In genomic region chr11:65576867-65577755, GRCh38 we compare ENCODE assay signal across 8 cellular contexts. TPM values are rescaled to one million over a fixed set of nuclear protein-coding genes. Genes with fewer than 3 reads are reported as not detected.
DNase-seq lines count a peak whose midpoint lies in the region; ATAC-seq and FAIRE-seq lines count a peak whose summit lies in the region.

No MANE protein-coding gene starts in this region.

- FAIRE-seq in urothelium cell line (lab: Jason Lieb, UNC): peak; percentile 61

- H3K4me3 ChIP-seq in SK-N-MC (peak overlapping the region; percentile 98), mononuclear cell (ENCODE audit: low read length) (peak overlapping the region; percentile 76)

- no peaks in the 10 kb centered on the region for H3K36me3 ChIP-seq in SK-N-MC (ENCODE audit: insufficient read depth, low read length)

- DNase-seq in stimulated activated CD4-positive, alpha-beta T cell treated with anti-CD3 and anti-CD28 coated beads, Interleukin-4, amount 100 ng/mL, for 1 hour: peak; percentile 43
- no peak for DNase-seq in stimulated activated CD4-positive, alpha-beta T cell treated with anti-CD3 and anti-CD28 coated beads, Interleukin-4, amount 100 ng/mL, for 4 hours
- DNase-seq in SK-N-MC (ENCODE audit: low read depth, low spot score) (no peak), dermis blood vessel endothelial cell (peak; percentile 64), urothelium cell line (ENCODE audit: low spot score) (peak; percentile 88), NCI-H1436 (lab: John Stamatoyannopoulos, UW) (no peak)

- H3K27me3 ChIP-seq in mononuclear cell (ENCODE audit: insufficient read depth, low read length): no peaks in the 10 kb centered on the region

- H3K27ac ChIP-seq in SK-N-MC: no peak overlapping the region

- H3K9ac ChIP-seq in SK-N-MC (ENCODE audit: insufficient read length): peak overlapping the region; percentile 82

- peaks cover 57% of the 10 kb centered on the region for H3K4me1 ChIP-seq in mononuclear cell (ENCODE audit: insufficient read depth, low read length)

- no peak for ATAC-seq in HG02763 (IDR thresholded peaks at IDR 0.05; ENCODE audit: unreplicated experiment)

- H3K9me3 ChIP-seq in SK-N-MC (ENCODE audit: low read depth, low read length) (no peaks in the 10 kb centered on the region), mononuclear cell (ENCODE audit: low read depth, low read length) (no peaks in the 10 kb centered on the region)

RNA-seq across cellular contexts. Expression of gene EHBP1L1, which starts 1.3 kb away (rescaled TPM):
- total RNA-seq in dermis blood vessel endothelial cell (15.7 and 15.9 TPM in 2 replicates), mononuclear cell (79.1 TPM)

RNA-seq across cellular contexts. Expression of gene FAM89B, which starts 4.8 kb away (rescaled TPM):
- total RNA-seq in dermis blood vessel endothelial cell (23.3 and 24.8 TPM in 2 replicates), mononuclear cell (18.1 TPM)

RNA-seq across cellular contexts. Expression of gene ZNRD2, which starts 6.8 kb away (rescaled TPM):
- total RNA-seq in dermis blood vessel endothelial cell (38.7 and 47.5 TPM in 2 replicates), mononuclear cell (16.8 TPM)

RNA-seq across cellular contexts. Expression of gene KCNK7, which starts 18.5 kb away (rescaled TPM):
- total RNA-seq in dermis blood vessel endothelial cell (0.14 and 0.17 TPM in 2 replicates), mononuclear cell (1.7 TPM)

RNA-seq across cellular contexts. Expression of gene LTBP3, which starts 19.0 kb away (rescaled TPM):
- total RNA-seq in dermis blood vessel endothelial cell (31.1 and 48.2 TPM in 2 replicates), mononuclear cell (25.6 TPM)

Comparison
In these comparisons a context has a peak if more than half of its experiments do, and no peak if none do; other contexts are left out.
1. DNase-seq: peak in stimulated activated CD4-positive, alpha-beta T cell treated with anti-CD3 and anti-CD28 coated beads, Interleukin-4, amount 100 ng/mL, for 1 hour (single experiment), dermis blood vessel endothelial cell (single experiment) and urothelium cell line (single experiment); none in stimulated activated CD4-positive, alpha-beta T cell treated with anti-CD3 and anti-CD28 coated beads, Interleukin-4, amount 100 ng/mL, for 4 hours (0 of 2), SK-N-MC (single experiment) and NCI-H1436 (single experiment).